In the genomic region with DNA sequence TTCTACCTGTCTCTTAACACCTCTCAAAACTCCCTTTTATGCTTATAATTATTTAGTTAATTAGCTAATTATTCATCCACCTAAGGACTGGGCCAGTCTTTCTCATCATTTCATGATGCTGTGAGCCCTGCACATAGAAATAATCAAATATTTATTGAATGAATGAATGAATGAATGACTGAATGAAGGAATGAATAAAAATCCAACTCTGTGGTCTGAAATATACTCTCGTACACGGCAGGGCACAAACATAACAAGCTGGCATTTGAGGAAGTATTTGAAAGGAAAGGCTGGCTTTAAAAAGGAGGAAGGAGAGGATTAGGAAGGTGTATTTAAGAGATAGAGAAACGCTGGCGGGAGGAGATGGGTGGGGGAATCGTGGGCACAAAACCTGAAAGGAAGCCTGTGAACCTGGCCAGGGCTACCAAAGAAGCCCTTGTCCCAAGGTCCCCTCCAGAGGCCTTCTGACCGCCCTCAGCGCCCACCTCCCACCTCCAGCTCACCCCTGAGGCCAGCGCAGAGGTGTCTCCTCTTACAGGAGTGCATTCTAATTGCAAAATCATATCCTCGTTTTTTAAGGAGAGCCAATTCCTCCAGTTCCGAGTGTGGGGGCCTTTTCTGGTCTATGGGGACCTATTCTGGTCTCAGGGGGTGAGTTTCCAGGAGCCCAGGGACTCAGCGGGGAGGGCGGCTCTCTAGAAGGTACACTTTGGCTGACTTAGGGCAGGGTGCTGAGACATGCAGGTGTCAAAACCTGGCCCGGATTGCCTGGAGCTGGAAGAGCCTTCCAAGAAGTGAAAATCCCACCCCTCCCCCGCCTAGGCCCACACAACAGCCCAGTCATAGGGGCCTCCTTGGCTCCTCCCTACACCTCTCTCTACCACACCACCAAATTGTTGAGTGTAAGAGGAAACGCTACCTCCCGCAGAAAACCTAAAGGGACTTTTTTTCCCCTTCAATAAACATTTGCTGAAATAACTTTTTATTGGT, we compare ENCODE assay signal across 8 cellular contexts. TPM values are rescaled to one million over a fixed set of nuclear protein-coding genes. Genes with fewer than 3 reads are reported as not detected.
DNase-seq lines count a peak whose midpoint lies in the region; ATAC-seq, FAIRE-seq and TF ChIP-seq lines count a peak whose summit lies in the region.

No MANE protein-coding gene starts in this region.

- intact Hi-C loops in Right ventricle myocardium superior (cut with DNase I), result no loop called here

- peaks cover 3% of the 10 kb centered on the region for H3K9me3 Mint-ChIP-seq in T-helper 1 cell treated with Interleukin-12 subunit alpha and Interleukin-12 subunit beta and Interleukin-4 antibody, amounts not matched to agents 30 μg/mL and 1 μg/mL, for 36 hours

- peak overlapping the region; percentile 77 for H3K4me3 Mint-ChIP-seq in T-helper 1 cell treated with Interleukin-12 subunit alpha and Interleukin-12 subunit beta and Interleukin-4 antibody, amounts not matched to agents 30 μg/mL and 1 μg/mL, for 36 hours

- DNase-seq in GM12891 (ENCODE audit: insufficient read length, low spot score) (peak; percentile 53), Right ventricle myocardium superior (peak; percentile 51), NCI-H2029 treated with DMSO at 0.1 percent for 48 hours (lab: John Stamatoyannopoulos, UW) (no peak), C1 segment of cervical spinal cord (lab: John Stamatoyannopoulos, UW) (no peak), dermis blood vessel endothelial cell (no peak)
- peak; percentile 37 to 49 (median 43) for DNase-seq in stimulated activated CD4-positive, alpha-beta T cell treated with anti-CD3 and anti-CD28 coated beads, Interleukin-12 subunit alpha, Interleukin-12 subunit beta, amount 100 ng/mL, for 48 hours (ENCODE audit: low read depth in 2 of 3, low spot score in 1 of 3)

- ATAC-seq in HG02852 (IDR thresholded peaks at IDR 0.05; ENCODE audit: unreplicated experiment) (peak; percentile 64), Right ventricle myocardium superior (ENCODE audit: poor library complexity) (peak; percentile 66)

- peak overlapping the region; percentile 82 for H3K27ac Mint-ChIP-seq in T-helper 1 cell treated with Interleukin-12 subunit alpha and Interleukin-12 subunit beta and Interleukin-4 antibody, amounts not matched to agents 30 μg/mL and 1 μg/mL, for 36 hours

- FAIRE-seq in GM12891 (lab: Jason Lieb, UNC), result peak; percentile 82

- TF ChIP-seq POLR2A in GM12891 (IDR thresholded peaks at IDR 0.05; ENCODE audit: low read depth, low read length), result peak; percentile 70

- H3K36me3 Mint-ChIP-seq in T-helper 1 cell treated with Interleukin-12 subunit alpha and Interleukin-12 subunit beta and Interleukin-4 antibody, amounts not matched to agents 30 μg/mL and 1 μg/mL, for 36 hours (ENCODE audit: low read depth), result peaks cover 2% of the 10 kb centered on the region

- peaks cover 36% of the 10 kb centered on the region for H3K4me1 Mint-ChIP-seq in T-helper 1 cell treated with Interleukin-12 subunit alpha and Interleukin-12 subunit beta and Interleukin-4 antibody, amounts not matched to agents 30 μg/mL and 1 μg/mL, for 36 hours (ENCODE audit: low read depth)

- no peaks in the 10 kb centered on the region for H3K27me3 Mint-ChIP-seq in T-helper 1 cell treated with Interleukin-12 subunit alpha and Interleukin-12 subunit beta and Interleukin-4 antibody, amounts not matched to agents 30 μg/mL and 1 μg/mL, for 36 hours (ENCODE audit: low read depth)

TF ChIP-seq in GM12891, 5 proteins besides CTCF, POLR2A, EP300 and RAD21:
- TF ChIP-seq PAX5 (IDR thresholded peaks at IDR 0.05; ENCODE audit: insufficient read depth, low read length, severe bottlenecking) (no peak), TAF1 (IDR thresholded peaks at IDR 0.05; ENCODE audit: low read depth, low read length) (0 out of 2 replicates have a peak, but pooled peaks have one; percentile 30), POU2F2 (IDR thresholded peaks at IDR 0.05; ENCODE audit: low read depth, low read length) (peak; percentile 48), SPI1 (IDR thresholded peaks at IDR 0.05; ENCODE audit: low read depth, low read length) (peak; percentile 52), POLR2AphosphoS5 (IDR thresholded peaks at IDR 0.05; ENCODE audit: low read depth, low read length) (peak; percentile 66; the same call in 1 of the 2 replicates)

RNA-seq across cellular contexts. Expression of a gene that starts 8.7 kb away (rescaled TPM):
- polyA plus RNA-seq in GM12891 (2012; ENCODE audit: low read depth, missing spikeins), result 8.5 TPM
- total RNA-seq in Right ventricle myocardium superior (22.1 TPM), dermis blood vessel endothelial cell (10.2 and 16.0 TPM in 2 replicates)

Comparison
In these comparisons a context has a peak if more than half of its experiments do, and no peak if none do; other contexts are left out.
1. DNase-seq: peak in GM12891 (single experiment), Right ventricle myocardium superior (single experiment) and stimulated activated CD4-positive, alpha-beta T cell treated with anti-CD3 and anti-CD28 coated beads, Interleukin-12 subunit alpha, Interleukin-12 subunit beta, amount 100 ng/mL, for 48 hours (3 of 3); none in NCI-H2029 treated with DMSO at 0.1 percent for 48 hours (single experiment), C1 segment of cervical spinal cord (0 of 14) and dermis blood vessel endothelial cell (single experiment).